8 cellular contexts compared by ENCODE assay signal in genomic region chr1:2546515-2547209, GRCh38. TPM values are rescaled to one million over a fixed set of nuclear protein-coding genes. Genes with fewer than 3 reads are reported as not detected.
DNase-seq lines count a peak whose midpoint lies in the region; ATAC-seq, FAIRE-seq and TF ChIP-seq lines count a peak whose summit lies in the region.

No MANE protein-coding gene starts in this region.

- H3K4me1 ChIP-seq in A549, result peaks cover 33% of the 10 kb centered on the region

- ATAC-seq in A549 (peak; percentile 69 to 86), GM18517 (IDR thresholded peaks at IDR 0.05; ENCODE audit: unreplicated experiment) (peak; percentile 37), HG03095 (IDR thresholded peaks at IDR 0.05; ENCODE audit: unreplicated experiment) (peak; percentile 33)

- intact Hi-C loops in dorsolateral prefrontal cortex (cut with DNase I) (loop anchor here (2.0 to 10.0 kb wide), 6 partner anchors 16 to 352 kb away; partner anchors contain the start of genes FAAP20 (in 1 of the 2), HES5 (in 1 of the 2) and PRXL2B (in 1 of the 2)), lower leg skin (cut with DNase I; ENCODE audit: low total_unique reads) (no loop called here)

- H3K27me3 ChIP-seq in dorsolateral prefrontal cortex, result peaks cover 0 to 2% (median 0%) of the 10 kb centered on the region in 45 donors

- DNase-seq in A549 (ENCODE audit: low read depth in 1 of 2, low spot score in 1 of 2) (peak; percentile 89 to 90), NCI-H510A (lab: John Stamatoyannopoulos, UW) (peak; percentile 95), dorsolateral prefrontal cortex (peak in 3 of 10 donors; percentile 38 to 51 (median 48)), lower leg skin (ENCODE audit: low spot score in 2 of 2) (peak; percentile 90 to 97)
- peak; percentile 65 to 70 for DNase-seq in activated CD4-positive, alpha-beta T cell treated with anti-CD3 and anti-CD28 coated beads, Interleukin-2, amount 50 U/mL, for 4 hours
- peak; percentile 60 to 65 (median 63) for DNase-seq in stimulated activated CD4-positive, alpha-beta T cell treated with anti-CD3 and anti-CD28 coated beads, TNF-alpha, amount 100 ng/mL, for 1 hour (ENCODE audit: low read depth in 3 of 3, low spot score in 1 of 3)

- CTCF ChIA-PET in A549 (lab: Yijun Ruan, JAX), result interaction anchor here (0.7 to 5.3 kb wide), 30 partner anchors 9 to 907 kb away, joined by 3 to 63 read pairs (median 4); partner anchors contain the start of genes FAAP20, HES5, PEX10 and TNFRSF14

- POLR2A ChIA-PET in A549 (lab: Yijun Ruan, JAX), result interaction anchor here (0.9 to 1.9 kb wide), 6 partner anchors 20 to 352 kb away, joined by 3 to 13 read pairs (median 3); partner anchors contain the start of genes FAAP20, PANK4, PEX10 and PRXL2B

- H3K4me3 ChIP-seq in A549 (peak overlapping the region; percentile 74), dorsolateral prefrontal cortex (peak overlapping the region; percentile 25 to 69 (median 56)), lower leg skin (ENCODE audit: low read depth, poor library complexity, severe bottlenecking) (peak overlapping the region; percentile 16)

- no peaks in the 10 kb centered on the region for H3K9me3 ChIP-seq in A549

- TF ChIP-seq EP300 in A549 (IDR thresholded peaks at IDR 0.05), result no peak

- no peak for FAIRE-seq in A549 (lab: Jason Lieb, UNC)

- no peak for TF ChIP-seq RAD21 in A549 (conservative IDR thresholded peaks at IDR 0.05 in 1 of 2, IDR thresholded peaks at IDR 0.05 in 1 of 2)

- H3K4me2 ChIP-seq in A549, result peak overlapping the region; percentile 98

- TF ChIP-seq POLR2A in A549 (IDR thresholded peaks at IDR 0.05; ENCODE audit: low read length) (no peak; the same call in 1 of the 2 replicates), lower leg skin (IDR thresholded peaks at IDR 0.05) (no peak)

- TF ChIP-seq CTCF in A549 (IDR thresholded peaks at IDR 0.05) (no peak), dorsolateral prefrontal cortex (IDR thresholded peaks at IDR 0.05 in 54 of 56, conservative IDR thresholded peaks at IDR 0.05 in 2 of 56; ENCODE audit: low read depth in 1 of 56, partially characterized antibody in 56 of 56) (peak in 3 of 56 donors; percentile 6 to 16 (median 11)), lower leg skin (IDR thresholded peaks at IDR 0.05) (no peak)

- peak overlapping the region; percentile 89 to 91 for H3K27ac ChIP-seq in A549
- peak overlapping the region in 58 of 59 donors; percentile 66 to 99 (median 96) for H3K27ac ChIP-seq in dorsolateral prefrontal cortex

- WGBS in A549 (ENCODE audit: missing lambda C conversion rate), result 5% methylated on average over 21 of the region's 52 CpGs
- WGBS in lower leg skin, 2 donors, result 0% methylated on average over 18 to 19 of the region's 52 CpGs

TF ChIP-seq in A549, 52 proteins besides CTCF, POLR2A, EP300 and RAD21:
- TF ChIP-seq KDM1A (IDR thresholded peaks at IDR 0.05; ENCODE audit: low read depth) (0 out of 2 replicates have a peak, but pooled peaks have one; percentile 49), ZFP36 (IDR thresholded peaks at IDR 0.05; ENCODE audit: borderline replicate concordance, partially characterized antibody) (peak; percentile 97), CBX2 (IDR thresholded peaks at IDR 0.05; ENCODE audit: borderline replicate concordance, low read depth) (no peak), E2F6 (IDR thresholded peaks at IDR 0.05; ENCODE audit: borderline replicate concordance, low read depth) (0 out of 2 replicates have a peak, but pooled peaks have one; percentile 13), PHF8 (IDR thresholded peaks at IDR 0.05; ENCODE audit: borderline replicate concordance, low read depth) (peak; percentile 53; the same call in 1 of the 2 replicates)

RNA-seq across cellular contexts. Expression of gene TNFRSF14, which starts 9.5 kb away (rescaled TPM):
- polyA plus RNA-seq in A549 (2011; rRNA removed) (0.16 and 0.29 TPM in 2 replicates), A549 (2017; fragmentation: RNase III; extraction: RNeasy Plus Mini Kit Qiagen cat#74134 plus additional on column Dnase treatment) (0.22 to 0.31 TPM (median 0.25 TPM) in 3 replicates)
- polyA plus RNA-seq in A549 (2012; cell fraction: cytosol; rRNA removed), result 0.16 and 0.25 TPM in 2 replicates
- polyA plus RNA-seq in A549 (2012; cell fraction: nucleus; rRNA removed), result 1.2 and 1.6 TPM in 2 replicates
- polyA minus RNA-seq in A549 (2011; rRNA and poly(A)+ RNA removed), result 0.29 and 0.34 TPM in 2 replicates
- total RNA-seq in dorsolateral prefrontal cortex (10 to 100 TPM; 12.0 to 44.5 (median 23.4) TPM), lower leg skin (10 to 100 TPM; 35.2 to 43.6 (median 38.3) TPM)

RNA-seq across cellular contexts. Expression of gene HES5, which starts 16.6 kb away (rescaled TPM):
- polyA plus RNA-seq in A549 (2011; rRNA removed) (not detected in 2 replicates), A549 (2017; fragmentation: RNase III; extraction: RNeasy Plus Mini Kit Qiagen cat#74134 plus additional on column Dnase treatment) (not detected in 3 replicates)
- polyA plus RNA-seq in A549 (2012; cell fraction: cytosol; rRNA removed), result not detected in 2 replicates
- polyA plus RNA-seq in A549 (2012; cell fraction: nucleus; rRNA removed), result 0.04 and 0.07 TPM in 2 replicates
- not detected in 2 replicates for polyA minus RNA-seq in A549 (2011; rRNA and poly(A)+ RNA removed)
- total RNA-seq in dorsolateral prefrontal cortex (10 to 100 TPM in 45 of 120 experiments, 1 to 10 TPM in 74, under 1 TPM in 1; 0.56 to 50.1 (median 8.5) TPM), lower leg skin (10 to 100 TPM in 2 of 4 donors, 1 to 10 TPM in 2; 8.1 to 32.5 (median 9.6) TPM)

RNA-seq across cellular contexts. Expression of gene PANK4, which starts 20.3 kb away (rescaled TPM):
- polyA plus RNA-seq in A549 (2011; rRNA removed) (8.1 and 8.3 TPM in 2 replicates), A549 (2017; fragmentation: RNase III; extraction: RNeasy Plus Mini Kit Qiagen cat#74134 plus additional on column Dnase treatment) (13.4 to 16.1 TPM (median 13.8 TPM) in 3 replicates)
- polyA plus RNA-seq in A549 (2012; cell fraction: cytosol; rRNA removed), result 14.2 and 14.9 TPM in 2 replicates
- polyA plus RNA-seq in A549 (2012; cell fraction: nucleus; rRNA removed), result 61.3 and 73.3 TPM in 2 replicates
- polyA minus RNA-seq in A549 (2011; rRNA and poly(A)+ RNA removed), result 13.1 and 27.0 TPM in 2 replicates
- total RNA-seq in dorsolateral prefrontal cortex (10 to 100 TPM; 31.4 to 65.2 (median 46.7) TPM), lower leg skin (10 to 100 TPM; 26.8 to 34.7 (median 32.5) TPM)

RNA-seq across cellular contexts. Expression of gene PRXL2B, which starts 39.9 kb away (rescaled TPM):
- polyA plus RNA-seq in A549 (2011; rRNA removed), result 4.4 and 6.6 TPM in 2 replicates
- 14.3 and 19.8 TPM in 2 replicates for polyA plus RNA-seq in A549 (2012; cell fraction: cytosol; rRNA removed)
- 29.8 and 31.3 TPM in 2 replicates for polyA plus RNA-seq in A549 (2012; cell fraction: nucleus; rRNA removed)
- polyA plus RNA-seq in A549 (2017; fragmentation: RNase III; extraction: RNeasy Plus Mini Kit Qiagen cat#74134 plus additional on column Dnase treatment), result 14.7 to 17.4 TPM (median 16.4 TPM) in 3 replicates
- 4.5 and 5.9 TPM in 2 replicates for polyA minus RNA-seq in A549 (2011; rRNA and poly(A)+ RNA removed)
- total RNA-seq in dorsolateral prefrontal cortex, result 10 to 100 TPM; 24.0 to 76.4 (median 50.5) TPM
- 10 to 100 TPM in 3 of 4 donors, 1 to 10 TPM in 1; 5.6 to 16.4 (median 12.0) TPM for total RNA-seq in lower leg skin

Comparison
In these comparisons a context has a peak if more than half of its experiments do, and no peak if none do; other contexts are left out.
1. H3K4me3 ChIP-seq: peak in every context shown above with its lines; median percentile 74 in A549; 56 in dorsolateral prefrontal cortex; 16 in lower leg skin.